Comparison of ENCODE assay signal across 1 cellular context in genomic region chr1:87330954-87331318, GRCh38.
TF ChIP-seq lines count a peak whose summit lies in the region.

No MANE protein-coding gene starts in this region.

TF ChIP-seq in GM12878, 131 proteins besides CTCF, POLR2A, EP300 and RAD21 (continued from another document):
- TF ChIP-seq ZNF687 (IDR thresholded peaks at IDR 0.05) (no peak), FOXK2 (IDR thresholded peaks at IDR 0.05) (no peak), ASH2L (IDR thresholded peaks at IDR 0.05; ENCODE audit: borderline replicate concordance, low read depth) (no peak), CHD2 (IDR thresholded peaks at IDR 0.05; ENCODE audit: borderline replicate concordance, low read depth, low read length) (no peak), IRF3 (IDR thresholded peaks at IDR 0.05) (no peak), POLR2AphosphoS5 (IDR thresholded peaks at IDR 0.05; ENCODE audit: low read length) (no peak), USF2 (IDR thresholded peaks at IDR 0.05; ENCODE audit: borderline replicate concordance, low read depth, low read length) (no peak), EGR1 (IDR thresholded peaks at IDR 0.05; ENCODE audit: borderline replicate concordance in 1 of 2, low read depth in 2 of 2, low read length in 2 of 2) (no peak)
